Comparison of ENCODE assay signal across 1 cellular context in the genomic region with DNA sequence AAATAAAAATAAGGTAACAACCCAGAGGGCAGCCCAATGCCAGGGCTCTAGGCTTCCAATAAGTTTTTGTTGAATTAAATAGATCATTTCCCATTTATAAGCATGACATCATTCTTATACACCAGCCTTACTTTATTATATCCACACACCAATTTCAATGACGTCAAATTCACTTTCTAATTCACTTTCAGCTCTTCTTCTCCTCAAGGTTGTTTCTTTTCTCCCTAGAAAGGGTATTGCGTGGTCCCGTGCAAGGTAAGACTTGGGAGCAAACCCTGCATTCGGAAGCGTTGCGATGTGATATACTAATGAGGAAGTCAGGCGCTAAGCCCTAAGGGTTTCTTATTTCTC.
TF ChIP-seq lines count a peak whose summit lies in the region.

No MANE protein-coding gene starts in this region.

TF ChIP-seq in H1, 55 proteins besides CTCF, POLR2A, EP300 and RAD21 (continued from another document):
- TF ChIP-seq RFX5 (IDR thresholded peaks at IDR 0.05; ENCODE audit: borderline replicate concordance, low read depth, low read length): no peak
